Comparison of ENCODE assay signal across 8 cellular contexts in the genomic region with DNA sequence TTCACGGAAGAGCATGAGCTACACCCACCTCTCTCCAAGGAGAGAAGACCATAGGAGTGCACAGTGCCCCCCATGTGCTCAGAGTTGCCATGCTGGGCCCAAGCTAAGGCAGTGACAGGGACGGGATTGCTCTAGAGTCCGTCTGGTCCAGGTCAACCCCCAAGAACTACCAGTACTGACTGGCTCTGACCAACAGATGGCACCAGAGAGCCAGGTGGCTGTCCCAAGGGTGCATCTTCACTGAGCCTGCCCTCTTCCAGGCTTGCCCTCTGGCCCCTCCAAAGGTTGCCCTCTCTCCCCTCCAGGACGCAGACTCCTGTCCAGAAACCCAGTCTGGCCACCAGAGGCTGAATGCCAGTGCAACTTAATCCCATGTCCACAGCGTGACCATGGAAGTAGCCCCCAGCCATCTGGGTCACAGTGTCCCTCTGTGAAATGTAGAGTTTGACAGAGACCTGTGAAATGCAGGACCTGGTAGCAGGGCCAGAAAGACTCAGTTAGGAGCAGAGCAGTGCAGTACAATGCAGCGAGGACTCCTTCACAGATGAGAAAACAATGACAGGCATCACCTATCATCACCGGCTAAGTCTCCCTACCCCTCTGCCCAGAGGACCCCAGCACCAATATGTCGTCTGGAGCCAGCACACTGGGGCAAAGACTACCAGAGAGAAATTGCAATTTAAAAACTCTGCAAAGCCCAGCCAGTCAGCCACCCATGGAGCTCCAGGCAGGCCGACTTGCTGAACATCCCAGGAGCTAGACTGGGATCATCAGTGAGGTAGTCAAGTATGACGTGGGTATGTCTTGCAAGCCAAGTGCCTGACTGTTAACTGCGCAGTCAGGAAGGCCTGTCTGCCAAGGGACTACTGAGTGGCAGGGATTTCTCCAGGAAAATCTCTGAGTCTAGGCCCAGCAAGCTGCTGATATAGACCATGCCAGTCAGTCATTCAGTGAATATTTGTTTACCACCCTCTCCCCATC. TPM values are rescaled to one million over a fixed set of nuclear protein-coding genes. Genes with fewer than 3 reads are reported as not detected.
A peak's percentile ranks its signal among the peaks of the same experiment; 100 is the strongest.
DNase-seq lines count a peak whose midpoint lies in the region; ATAC-seq and TF ChIP-seq lines count a peak whose summit lies in the region.

No MANE protein-coding gene starts in this region.

- H3K36me3 ChIP-seq in gastroesophageal sphincter (no peaks in the 10 kb centered on the region), parathyroid adenoma (ENCODE audit: control insufficient read depth, insufficient read depth, low read length) (no peaks in the 10 kb centered on the region), upper lobe of left lung (no peaks in the 10 kb centered on the region)

- intact Hi-C loops in activated T-helper 2 cell treated with anti-CD3 and anti-CD28 coated beads, Interferon-gamma antibody, Interleukin-2, Interleukin-4, amounts not matched to agents 10 μg/mL and 5 μg/mL and 100 μg/mL, durations not matched to agents 14 hours and 24 hours and 36 hours (cut with micrococcal nuclease) = loop anchor here (1.0 kb wide), 1 partner anchor 105 kb away; no protein-coding TSS in a partner anchor

- H3K27me3 ChIP-seq in gastroesophageal sphincter = no peaks in the 10 kb centered on the region
- H3K27me3 ChIP-seq in parathyroid adenoma (ENCODE audit: control insufficient read depth, insufficient read depth, low read length) = no peaks in the 10 kb centered on the region
- no peaks in the 10 kb centered on the region for H3K27me3 ChIP-seq in upper lobe of left lung

- H3K9me3 ChIP-seq in gastroesophageal sphincter (no peaks in the 10 kb centered on the region), parathyroid adenoma (ENCODE audit: control insufficient read depth, low read length) (no peaks in the 10 kb centered on the region), upper lobe of left lung (no peaks in the 10 kb centered on the region)

- peak; percentile 98 for TF ChIP-seq CTCF in AG09309 (IDR thresholded peaks at IDR 0.05; ENCODE audit: control insufficient read depth, insufficient read depth, low read depth, low read length, missing control alignments)
- TF ChIP-seq CTCF in gastroesophageal sphincter (IDR thresholded peaks at IDR 0.05) = peak in 3 of 4 experiments; percentile 79 to 86 (median 82)
- peak; percentile 91 for TF ChIP-seq CTCF in parathyroid adenoma (IDR thresholded peaks at IDR 0.05)
- TF ChIP-seq CTCF in upper lobe of left lung (IDR thresholded peaks at IDR 0.05) = peak; percentile 82 to 93 (median 87)

- H3K4me1 ChIP-seq in gastroesophageal sphincter (no peaks in the 10 kb centered on the region), parathyroid adenoma (peaks cover 15% of the 10 kb centered on the region), upper lobe of left lung (no peaks in the 10 kb centered on the region)

- ATAC-seq in GM19023 (IDR thresholded peaks at IDR 0.05; ENCODE audit: unreplicated experiment) (peak; percentile 89), HG03520 (IDR thresholded peaks at IDR 0.05; ENCODE audit: unreplicated experiment) (peak; percentile 53), gastroesophageal sphincter (peak; percentile 80), upper lobe of left lung (ENCODE audit: low FRiP score in 2 of 2) (peak; percentile 85 to 93)

- no peaks in the 10 kb centered on the region for H3K36me3 Mint-ChIP-seq in activated T-helper 2 cell treated with anti-CD3 and anti-CD28 coated beads, Interferon-gamma antibody, Interleukin-2, Interleukin-4, amounts not matched to agents 10 μg/mL and 5 μg/mL and 100 μg/mL, durations not matched to agents 14 hours and 24 hours and 36 hours (ENCODE audit: low read depth)

- H3K27ac Mint-ChIP-seq in activated T-helper 2 cell treated with anti-CD3 and anti-CD28 coated beads, Interferon-gamma antibody, Interleukin-2, Interleukin-4, amounts not matched to agents 10 μg/mL and 5 μg/mL and 100 μg/mL, durations not matched to agents 14 hours and 24 hours and 36 hours = no peak overlapping the region

- H3K4me3 ChIP-seq in AG09309 (ENCODE audit: control insufficient read depth, low read depth, low read length) (no peak overlapping the region), gastroesophageal sphincter (no peak overlapping the region), parathyroid adenoma (ENCODE audit: low read depth, low read length) (no peak overlapping the region), upper lobe of left lung (no peak overlapping the region)

- H3K4me2 ChIP-seq in parathyroid adenoma (ENCODE audit: low read length) = no peak overlapping the region

- TF ChIP-seq POLR2A in gastroesophageal sphincter (IDR thresholded peaks at IDR 0.05) (no peak), upper lobe of left lung (IDR thresholded peaks at IDR 0.05) (no peak)

- H3K9ac ChIP-seq in parathyroid adenoma = no peak overlapping the region

- no peaks in the 10 kb centered on the region for H3K4me1 Mint-ChIP-seq in activated T-helper 2 cell treated with anti-CD3 and anti-CD28 coated beads, Interferon-gamma antibody, Interleukin-2, Interleukin-4, amounts not matched to agents 10 μg/mL and 5 μg/mL and 100 μg/mL, durations not matched to agents 14 hours and 24 hours and 36 hours (ENCODE audit: low read depth)

- peaks cover 8% of the 10 kb centered on the region for H3K27me3 Mint-ChIP-seq in activated T-helper 2 cell treated with anti-CD3 and anti-CD28 coated beads, Interferon-gamma antibody, Interleukin-2, Interleukin-4, amounts not matched to agents 10 μg/mL and 5 μg/mL and 100 μg/mL, durations not matched to agents 14 hours and 24 hours and 36 hours (ENCODE audit: low read depth)

- no peak overlapping the region for H3K27ac ChIP-seq in gastroesophageal sphincter
- H3K27ac ChIP-seq in parathyroid adenoma = no peak overlapping the region
- no peak overlapping the region for H3K27ac ChIP-seq in upper lobe of left lung

- TF ChIP-seq EP300 in gastroesophageal sphincter (IDR thresholded peaks at IDR 0.05) = no peak
- TF ChIP-seq EP300 in upper lobe of left lung (IDR thresholded peaks at IDR 0.05) = no peak

- H3K9me3 Mint-ChIP-seq in activated T-helper 2 cell treated with anti-CD3 and anti-CD28 coated beads, Interferon-gamma antibody, Interleukin-2, Interleukin-4, amounts not matched to agents 10 μg/mL and 5 μg/mL and 100 μg/mL, durations not matched to agents 14 hours and 24 hours and 36 hours = no peaks in the 10 kb centered on the region

- peaks cover 23% of the 10 kb centered on the region for H3K79me2 ChIP-seq in parathyroid adenoma

- DNase-seq in AG09309 (ENCODE audit: low read depth) (no peak), RPMI8226 (peak; percentile 72), upper lobe of left lung (peak in 1 of 2 donors; percentile 70)
- peak; percentile 66 for DNase-seq in activated T-helper 2 cell treated with anti-CD3 and anti-CD28 coated beads, Interferon-gamma antibody, Interleukin-2, Interleukin-4, amounts not matched to agents 10 μg/mL and 5 μg/mL and 100 μg/mL, durations not matched to agents 14 hours and 24 hours and 36 hours (ENCODE audit: low spot score)

- 50 to 75% methylated on average over 2 to 4 of the region's 11 CpGs for WGBS in gastroesophageal sphincter (ENCODE audit: low coverage in 1 of 2), 2 donors
- 51 to 52% methylated on average over 6 to 9 of the region's 11 CpGs for WGBS in upper lobe of left lung, 2 donors

- peak overlapping the region; percentile 72 for H2AFZ ChIP-seq in parathyroid adenoma

- no peak overlapping the region for H3K4me3 Mint-ChIP-seq in activated T-helper 2 cell treated with anti-CD3 and anti-CD28 coated beads, Interferon-gamma antibody, Interleukin-2, Interleukin-4, amounts not matched to agents 10 μg/mL and 5 μg/mL and 100 μg/mL, durations not matched to agents 14 hours and 24 hours and 36 hours (ENCODE audit: low read depth)

RNA-seq across cellular contexts. Expression of gene SKP1, which starts 7.7 kb away (rescaled TPM):
- 254 and 257 TPM in 2 replicates for total RNA-seq in activated T-helper 2 cell treated with anti-CD3 and anti-CD28 coated beads, Interferon-gamma antibody, Interleukin-2, Interleukin-4, amounts not matched to agents 10 μg/mL and 5 μg/mL and 100 μg/mL, durations not matched to agents 14 hours and 24 hours and 36 hours
- total RNA-seq in gastroesophageal sphincter (100 to 1,000 TPM; 313 to 463 (median 399) TPM), upper lobe of left lung (100 to 1,000 TPM in 5 of 6 donors, 10 to 100 TPM in 1; 24.1 to 232 (median 162) TPM)

RNA-seq across cellular contexts. Expression of gene PPP2CA, which starts 41.4 kb away (rescaled TPM):
- total RNA-seq in activated T-helper 2 cell treated with anti-CD3 and anti-CD28 coated beads, Interferon-gamma antibody, Interleukin-2, Interleukin-4, amounts not matched to agents 10 μg/mL and 5 μg/mL and 100 μg/mL, durations not matched to agents 14 hours and 24 hours and 36 hours = 171 and 179 TPM in 2 replicates
- total RNA-seq in gastroesophageal sphincter = 100 to 1,000 TPM; 116 to 212 (median 129) TPM
- total RNA-seq in upper lobe of left lung = 100 to 1,000 TPM in 4 of 6 donors, 10 to 100 TPM in 2; 62.9 to 246 (median 118) TPM
